ENCODE assay signal across 10 cellular contexts in genomic region chr22:45673482-45674175, GRCh38. TPM values are rescaled to one million over a fixed set of nuclear protein-coding genes. Genes with fewer than 3 reads are reported as not detected.
DNase-seq lines count a peak whose midpoint lies in the region; ATAC-seq and TF ChIP-seq lines count a peak whose summit lies in the region.
"Had no signal": no experiment of that assay in that cellular context is flagged by ENCODE, and none has a peak within 500 bp of the region (broad histone marks: within the 10 kb centered on the region; RNA-seq: fewer than 3 reads in every experiment).

No MANE protein-coding gene starts in this region.

- H3K36me3 ChIP-seq in PC-9 (ENCODE audit: low read depth) (peaks cover 21% of the 10 kb centered on the region), ectodermal cell (ENCODE audit: control insufficient read depth, insufficient read depth, low read length) (no peaks in the 10 kb centered on the region), skeletal muscle satellite cell (ENCODE audit: insufficient read depth, low read length) (peaks cover 5% of the 10 kb centered on the region)
- H3K36me3 ChIP-seq: ovary had no signal

- H3K4me2 ChIP-seq in PC-9 (peak overlapping the region; percentile 96), skeletal muscle satellite cell (ENCODE audit: low read length) (peak overlapping the region; percentile 95)

- BruUV-seq in PC-9 (replicated peaks; lab: Mats Ljungman, UMichigan) = no TSS peak

- H3K27me3 ChIP-seq in PC-9 (ENCODE audit: insufficient read depth, low read depth) = no peaks in the 10 kb centered on the region
- no peaks in the 10 kb centered on the region for H3K27me3 ChIP-seq in ectodermal cell (ENCODE audit: control insufficient read depth, insufficient read depth, low read length, poor library complexity, severe bottlenecking)
- H3K27me3 ChIP-seq in skeletal muscle satellite cell (ENCODE audit: control insufficient read depth, insufficient read depth, low read length) = no peaks in the 10 kb centered on the region
- H3K27me3 ChIP-seq: ovary had no signal

- peaks cover 4% of the 10 kb centered on the region for H3K36me3 Mint-ChIP-seq in activated T-cell treated with anti-CD3 and anti-CD28 coated beads, Interleukin-2, amount 50 U/mL, for 4 hours (ENCODE audit: insufficient read depth)

- peaks cover 65% of the 10 kb centered on the region for H3K79me2 ChIP-seq in PC-9 (ENCODE audit: low read depth)

- H3K27ac ChIP-seq in PC-9 (peak overlapping the region; percentile 73; the same call in 1 of the 2 replicates), ectodermal cell (ENCODE audit: insufficient read depth, low read depth, low read length, poor library complexity, severe bottlenecking) (no peak overlapping the region)
- H3K27ac ChIP-seq: ovary had no signal

- no peaks in the 10 kb centered on the region for H3K9me2 ChIP-seq in PC-9 (ENCODE audit: insufficient read depth)

- intact Hi-C loops in PC-9 (cut with micrococcal nuclease; ENCODE audit: unreplicated experiment) = no loop called here

- DNase-seq in activated T-cell treated with anti-CD3 and anti-CD28 coated beads, Interleukin-2, amount 50 U/mL, for 4 hours = no peak
- DNase-seq in activated T-cell treated with anti-CD3 and anti-CD28 coated beads, Interleukin-2, amount 50 U/mL, for 1 hour = no peak
- no peak for DNase-seq in PC-9
- no peak for DNase-seq in DMS153 (lab: John Stamatoyannopoulos, UW)
- DNase-seq: DMS 273 treated with DMSO at 0.1 percent for 48 hours, ovary had no signal

- no peaks in the 10 kb centered on the region for H4K20me1 ChIP-seq in PC-9 (ENCODE audit: insufficient read depth)

- peaks cover 68% of the 10 kb centered on the region for H3K4me1 ChIP-seq in PC-9 (replicated peaks; ENCODE audit: insufficient read depth)
- H3K4me1 ChIP-seq in ectodermal cell (ENCODE audit: control insufficient read depth, insufficient read depth, low read length) = peaks cover 7% of the 10 kb centered on the region
- peaks cover 44% of the 10 kb centered on the region for H3K4me1 ChIP-seq in skeletal muscle satellite cell (ENCODE audit: control insufficient read depth, insufficient read depth, low read length)

- WGBS in ectodermal cell, 2 experiments = 94 to 95% methylated on average over 10 of the region's 10 CpGs

- no peaks in the 10 kb centered on the region for H3K9me3 Mint-ChIP-seq in activated T-cell treated with anti-CD3 and anti-CD28 coated beads, Interleukin-2, amount 50 U/mL, for 4 hours

- H3K4me3 ChIP-seq in PC-9 (peak overlapping the region; percentile 69), ectodermal cell (ENCODE audit: insufficient read depth, low read depth, low read length) (peak overlapping the region; percentile 2), skeletal muscle satellite cell (ENCODE audit: low read length) (peak overlapping the region; percentile 88)

- no peaks in the 10 kb centered on the region for H3K27me3 Mint-ChIP-seq in activated T-cell treated with anti-CD3 and anti-CD28 coated beads, Interleukin-2, amount 50 U/mL, for 4 hours (ENCODE audit: low read depth)

- no peak for TF ChIP-seq CTCF in PC-9 (conservative IDR thresholded peaks at IDR 0.05)

- H3F3A ChIP-seq in PC-9 (ENCODE audit: insufficient read depth, low read depth) = peaks cover 34% of the 10 kb centered on the region; the same call in 1 of the 2 replicates

- POLR2A ChIA-PET in PC-9 (lab: Charles Lee; ENCODE audit: unreplicated experiment) = interaction anchor here (0.6 kb wide), 1 partner anchor 30 kb away, joined by 3 read pairs; no protein-coding TSS in a partner anchor

- peaks cover 46% of the 10 kb centered on the region for H3K4me1 Mint-ChIP-seq in activated T-cell treated with anti-CD3 and anti-CD28 coated beads, Interleukin-2, amount 50 U/mL, for 4 hours (ENCODE audit: low read depth)

- no peaks in the 10 kb centered on the region for H3K9me3 ChIP-seq in PC-9 (ENCODE audit: insufficient read depth, low read depth)
- no peaks in the 10 kb centered on the region for H3K9me3 ChIP-seq in ectodermal cell (ENCODE audit: control insufficient read depth, low read length)
- H3K9me3 ChIP-seq in skeletal muscle satellite cell (replicated peaks; ENCODE audit: low read length) = no peaks in the 10 kb centered on the region
- H3K9me3 ChIP-seq: ovary had no signal

- CTCF ChIA-PET in PC-9 (lab: Charles Lee) = no interaction called here

- no peak for ATAC-seq in activated T-cell treated with anti-CD3 and anti-CD28 coated beads, Interleukin-2, amount 50 U/mL, for 4 hours
- ATAC-seq in GM18520 (IDR thresholded peaks at IDR 0.05; ENCODE audit: unreplicated experiment) = no peak
- no peak for ATAC-seq in GM21717 (IDR thresholded peaks at IDR 0.05; ENCODE audit: unreplicated experiment)

- H3K9ac ChIP-seq in skeletal muscle satellite cell (ENCODE audit: low read depth, low read length) = peak overlapping the region; percentile 97

- H3K4me3 Mint-ChIP-seq in activated T-cell treated with anti-CD3 and anti-CD28 coated beads, Interleukin-2, amount 50 U/mL, for 4 hours = peak overlapping the region; percentile 93

- H2AFZ ChIP-seq in PC-9 = no peak overlapping the region

RNA-seq across cellular contexts. Expression of gene ATXN10, which starts 2.0 kb away (rescaled TPM):
- total RNA-seq in activated T-cell treated with anti-CD3 and anti-CD28 coated beads, Interleukin-2, amount 50 U/mL, for 4 hours = 10 to 100 TPM; 88.1 to 97.9 (median 90.5) TPM
- total RNA-seq in PC-9 (2021) = 275 and 303 TPM in 2 replicates
- 256 TPM for polyA plus RNA-seq in ectodermal cell (2013, experiment 1 of 4)
- 252 TPM for polyA plus RNA-seq in ectodermal cell (2013, experiment 2 of 4)
- polyA plus RNA-seq in ectodermal cell (2013, experiment 3 of 4) = 215 TPM
- polyA plus RNA-seq in ectodermal cell (2013, experiment 4 of 4) = 268 TPM
- total RNA-seq in skeletal muscle satellite cell (2012; rRNA removed) = 66.4 and 99.6 TPM in 2 replicates

Comparison
In these comparisons a context has a peak if more than half of its experiments do, and no peak if none do; other contexts are left out.
1. H3K4me3 ChIP-seq: peak in every context shown above with its lines; median percentile 88 in skeletal muscle satellite cell; 69 in PC-9; 2 in ectodermal cell.